ENCODE assay signal across 1 cellular context in genomic region chr19:42074513-42075363, GRCh38.
TF ChIP-seq lines count a peak whose summit lies in the region.

No MANE protein-coding gene starts in this region.

TF ChIP-seq in IMR-90, 13 proteins besides CTCF, POLR2A, EP300 and RAD21 (continued from another document):
- TF ChIP-seq USF2 (IDR thresholded peaks at IDR 0.05; ENCODE audit: low read depth, low read length) (no peak), RCOR1 (IDR thresholded peaks at IDR 0.05; ENCODE audit: insufficient replicate concordance, low read length) (no peak), ELK1 (IDR thresholded peaks at IDR 0.05; ENCODE audit: borderline replicate concordance, low read depth, low read length) (no peak), SMC3 (IDR thresholded peaks at IDR 0.05; ENCODE audit: low read depth, low read length) (no peak), NFE2L2 (IDR thresholded peaks at IDR 0.05; ENCODE audit: low read depth, low read length) (no peak), FOS (IDR thresholded peaks at IDR 0.05; ENCODE audit: low read depth, low read length) (no peak), MXI1 (IDR thresholded peaks at IDR 0.05; ENCODE audit: borderline replicate concordance, low read depth, low read length) (no peak), BHLHE40 (IDR thresholded peaks at IDR 0.05; ENCODE audit: low read depth, low read length) (no peak), MAFK (IDR thresholded peaks at IDR 0.05; ENCODE audit: low read depth, low read length) (no peak), CEBPB (IDR thresholded peaks at IDR 0.05; ENCODE audit: low read depth, low read length) (no peak), MAZ (IDR thresholded peaks at IDR 0.05; ENCODE audit: borderline replicate concordance, low read depth, low read length) (no peak), CHD1 (IDR thresholded peaks at IDR 0.05; ENCODE audit: low read depth, low read length) (no peak)
TF ChIP-seq in IMR-90: peak in this region for 0.
